Comparison of ENCODE assay signal across 1 cellular context in the genomic region with DNA sequence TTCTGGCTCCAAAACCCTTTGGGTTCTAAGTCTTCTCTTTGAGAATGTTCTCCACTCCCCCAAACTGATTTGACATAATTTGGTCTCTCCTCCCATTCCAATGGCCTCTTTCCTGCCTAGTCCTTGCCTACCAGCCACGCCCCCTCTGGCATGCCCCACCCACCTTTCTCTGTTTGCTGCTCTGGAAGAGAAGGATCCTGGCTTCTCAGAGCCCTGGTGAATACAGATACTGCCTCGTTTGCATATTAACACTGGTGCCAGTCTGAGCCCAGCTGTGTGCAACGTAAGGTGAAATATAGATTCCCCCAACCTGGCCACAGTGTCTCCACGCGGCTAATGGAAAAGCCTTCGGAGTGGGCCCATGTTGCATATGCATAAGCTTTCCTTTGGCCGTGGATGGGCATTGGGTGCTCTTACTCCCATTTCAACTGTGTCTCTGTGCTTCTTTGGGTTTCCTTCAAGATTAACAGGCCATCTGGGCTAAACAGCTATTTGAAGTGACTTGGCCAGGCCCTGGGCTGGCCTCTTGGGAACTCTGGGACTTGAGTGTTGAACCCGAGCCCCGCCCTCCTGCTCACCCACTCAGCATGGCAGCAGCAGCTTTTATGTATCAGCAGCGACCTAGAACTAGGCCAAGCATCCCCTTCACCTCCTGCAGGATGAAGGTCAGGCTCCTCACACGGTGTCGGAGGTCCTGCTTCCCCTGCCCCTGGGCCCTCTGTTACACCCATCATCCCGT.
TF ChIP-seq lines count a peak whose summit lies in the region.

No MANE protein-coding gene starts in this region.

TF ChIP-seq in HEK293, 187 proteins besides CTCF, POLR2A, EP300 and RAD21:
- TF ChIP-seq KLF9 (tag by site-specific recombination; IDR thresholded peaks at IDR 0.05; ENCODE audit: low read depth), result peak; percentile 94
- TF ChIP-seq, protein P1, sequence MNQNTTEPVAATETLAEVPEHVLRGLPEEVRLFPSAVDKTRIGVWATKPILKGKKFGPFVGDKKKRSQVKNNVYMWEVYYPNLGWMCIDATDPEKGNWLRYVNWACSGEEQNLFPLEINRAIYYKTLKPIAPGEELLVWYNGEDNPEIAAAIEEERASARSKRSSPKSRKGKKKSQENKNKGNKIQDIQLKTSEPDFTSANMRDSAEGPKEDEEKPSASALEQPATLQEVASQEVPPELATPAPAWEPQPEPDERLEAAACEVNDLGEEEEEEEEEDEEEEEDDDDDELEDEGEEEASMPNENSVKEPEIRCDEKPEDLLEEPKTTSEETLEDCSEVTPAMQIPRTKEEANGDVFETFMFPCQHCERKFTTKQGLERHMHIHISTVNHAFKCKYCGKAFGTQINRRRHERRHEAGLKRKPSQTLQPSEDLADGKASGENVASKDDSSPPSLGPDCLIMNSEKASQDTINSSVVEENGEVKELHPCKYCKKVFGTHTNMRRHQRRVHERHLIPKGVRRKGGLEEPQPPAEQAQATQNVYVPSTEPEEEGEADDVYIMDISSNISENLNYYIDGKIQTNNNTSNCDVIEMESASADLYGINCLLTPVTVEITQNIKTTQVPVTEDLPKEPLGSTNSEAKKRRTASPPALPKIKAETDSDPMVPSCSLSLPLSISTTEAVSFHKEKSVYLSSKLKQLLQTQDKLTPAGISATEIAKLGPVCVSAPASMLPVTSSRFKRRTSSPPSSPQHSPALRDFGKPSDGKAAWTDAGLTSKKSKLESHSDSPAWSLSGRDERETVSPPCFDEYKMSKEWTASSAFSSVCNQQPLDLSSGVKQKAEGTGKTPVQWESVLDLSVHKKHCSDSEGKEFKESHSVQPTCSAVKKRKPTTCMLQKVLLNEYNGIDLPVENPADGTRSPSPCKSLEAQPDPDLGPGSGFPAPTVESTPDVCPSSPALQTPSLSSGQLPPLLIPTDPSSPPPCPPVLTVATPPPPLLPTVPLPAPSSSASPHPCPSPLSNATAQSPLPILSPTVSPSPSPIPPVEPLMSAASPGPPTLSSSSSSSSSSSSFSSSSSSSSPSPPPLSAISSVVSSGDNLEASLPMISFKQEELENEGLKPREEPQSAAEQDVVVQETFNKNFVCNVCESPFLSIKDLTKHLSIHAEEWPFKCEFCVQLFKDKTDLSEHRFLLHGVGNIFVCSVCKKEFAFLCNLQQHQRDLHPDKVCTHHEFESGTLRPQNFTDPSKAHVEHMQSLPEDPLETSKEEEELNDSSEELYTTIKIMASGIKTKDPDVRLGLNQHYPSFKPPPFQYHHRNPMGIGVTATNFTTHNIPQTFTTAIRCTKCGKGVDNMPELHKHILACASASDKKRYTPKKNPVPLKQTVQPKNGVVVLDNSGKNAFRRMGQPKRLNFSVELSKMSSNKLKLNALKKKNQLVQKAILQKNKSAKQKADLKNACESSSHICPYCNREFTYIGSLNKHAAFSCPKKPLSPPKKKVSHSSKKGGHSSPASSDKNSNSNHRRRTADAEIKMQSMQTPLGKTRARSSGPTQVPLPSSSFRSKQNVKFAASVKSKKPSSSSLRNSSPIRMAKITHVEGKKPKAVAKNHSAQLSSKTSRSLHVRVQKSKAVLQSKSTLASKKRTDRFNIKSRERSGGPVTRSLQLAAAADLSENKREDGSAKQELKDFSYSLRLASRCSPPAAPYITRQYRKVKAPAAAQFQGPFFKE (tag by site-specific recombination; IDR thresholded peaks at IDR 0.05; ENCODE audit: borderline replicate concordance), result no peak
- TF ChIP-seq, protein P2, sequence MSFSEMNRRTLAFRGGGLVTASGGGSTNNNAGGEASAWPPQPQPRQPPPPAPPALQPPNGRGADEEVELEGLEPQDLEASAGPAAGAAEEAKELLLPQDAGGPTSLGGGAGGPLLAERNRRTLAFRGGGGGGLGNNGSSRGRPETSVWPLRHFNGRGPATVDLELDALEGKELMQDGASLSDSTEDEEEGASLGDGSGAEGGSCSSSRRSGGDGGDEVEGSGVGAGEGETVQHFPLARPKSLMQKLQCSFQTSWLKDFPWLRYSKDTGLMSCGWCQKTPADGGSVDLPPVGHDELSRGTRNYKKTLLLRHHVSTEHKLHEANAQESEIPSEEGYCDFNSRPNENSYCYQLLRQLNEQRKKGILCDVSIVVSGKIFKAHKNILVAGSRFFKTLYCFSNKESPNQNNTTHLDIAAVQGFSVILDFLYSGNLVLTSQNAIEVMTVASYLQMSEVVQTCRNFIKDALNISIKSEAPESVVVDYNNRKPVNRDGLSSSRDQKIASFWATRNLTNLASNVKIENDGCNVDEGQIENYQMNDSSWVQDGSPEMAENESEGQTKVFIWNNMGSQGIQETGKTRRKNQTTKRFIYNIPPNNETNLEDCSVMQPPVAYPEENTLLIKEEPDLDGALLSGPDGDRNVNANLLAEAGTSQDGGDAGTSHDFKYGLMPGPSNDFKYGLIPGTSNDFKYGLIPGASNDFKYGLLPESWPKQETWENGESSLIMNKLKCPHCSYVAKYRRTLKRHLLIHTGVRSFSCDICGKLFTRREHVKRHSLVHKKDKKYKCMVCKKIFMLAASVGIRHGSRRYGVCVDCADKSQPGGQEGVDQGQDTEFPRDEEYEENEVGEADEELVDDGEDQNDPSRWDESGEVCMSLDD (tag by site-specific recombination; IDR thresholded peaks at IDR 0.05), result no peak
TF ChIP-seq in HEK293: peak in this region for 1.
